In the genomic region with DNA sequence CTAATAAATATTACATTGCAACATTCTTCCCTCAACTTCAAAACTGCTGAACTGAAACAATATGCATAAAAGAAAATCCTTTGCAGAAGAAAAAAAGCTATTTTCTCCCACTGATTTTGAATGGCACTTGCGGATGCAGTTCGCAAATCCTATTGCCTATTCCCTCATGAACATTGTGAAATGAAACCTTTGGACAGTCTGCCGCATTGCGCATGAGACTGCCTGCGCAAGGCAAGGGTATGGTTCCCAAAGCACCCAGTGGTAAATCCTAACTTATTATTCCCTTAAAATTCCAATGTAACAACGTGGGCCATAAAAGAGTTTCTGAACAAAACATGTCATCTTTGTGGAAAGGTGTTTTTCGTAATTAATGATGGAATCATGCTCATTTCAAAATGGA, we compare ENCODE assay signal across 1 cellular context.
TF ChIP-seq lines count a peak whose summit lies in the region.

No MANE protein-coding gene starts in this region.

TF ChIP-seq in HCT116, 20 proteins besides CTCF, POLR2A, EP300 and RAD21 (continued from another document):
- TF ChIP-seq, protein P1, sequence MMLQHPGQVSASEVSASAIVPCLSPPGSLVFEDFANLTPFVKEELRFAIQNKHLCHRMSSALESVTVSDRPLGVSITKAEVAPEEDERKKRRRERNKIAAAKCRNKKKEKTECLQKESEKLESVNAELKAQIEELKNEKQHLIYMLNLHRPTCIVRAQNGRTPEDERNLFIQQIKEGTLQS (IDR thresholded peaks at IDR 0.05), result no peak
- TF ChIP-seq EZH2 (IDR thresholded peaks at IDR 0.05) (no peak), YY1 (IDR thresholded peaks at IDR 0.05; ENCODE audit: extremely low read depth, insufficient replicate concordance, low read depth, low read length) (no peak)
